ENCODE assay signal across 13 cellular contexts in genomic region chr4:99655315-99656081, GRCh38. TPM values are rescaled to one million over a fixed set of nuclear protein-coding genes. Genes with fewer than 3 reads are reported as not detected.
A peak's percentile ranks its signal among the peaks of the same experiment; 100 is the strongest.
DNase-seq lines count a peak whose midpoint lies in the region; ATAC-seq, FAIRE-seq and TF ChIP-seq lines count a peak whose summit lies in the region.
"Had no signal": no experiment of that assay in that cellular context is flagged by ENCODE, and none has a peak within 500 bp of the region (broad histone marks: within the 10 kb centered on the region; RNA-seq: fewer than 3 reads in every experiment).

No MANE protein-coding gene starts in this region.

- FAIRE-seq in keratinocyte (lab: Jason Lieb, UNC) = peak; percentile 82
- FAIRE-seq: islet of Langerhans had no signal

- no peak overlapping the region for H3K4me3 Mint-ChIP-seq in activated T-cell treated with anti-CD3 and anti-CD28 coated beads, Interleukin-2, amount 50 U/mL, for 72 hours
- H3K4me3 Mint-ChIP-seq in activated CD8-positive, alpha-beta T cell treated with anti-CD3 and anti-CD28 coated beads for 36 hours = no peak overlapping the region
- H3K4me3 Mint-ChIP-seq in Caco-2 (ENCODE audit: unreplicated experiment) = no peak overlapping the region

- DNase-seq in A172 (ENCODE audit: low spot score) = peak; percentile 38
- peak; percentile 61 for DNase-seq in NCI-H1092 (lab: John Stamatoyannopoulos, UW)
- peak; percentile 77 for DNase-seq in astrocyte of the spinal cord (ENCODE audit: low read depth, low spot score)
- peak; percentile 36 for DNase-seq in keratinocyte (ENCODE audit: low read depth, low spot score)
- no peak for DNase-seq in stimulated activated CD4-positive, alpha-beta T cell treated with anti-CD3 and anti-CD28 coated beads, Interleukin-4, amount 100 ng/mL, for 1 hour
- DNase-seq in activated T-cell treated with anti-CD3 and anti-CD28 coated beads, Interleukin-2, amount 50 U/mL, for 72 hours = no peak
- DNase-seq in activated CD8-positive, alpha-beta T cell treated with anti-CD3 and anti-CD28 coated beads for 36 hours = no peak
- DNase-seq in Caco-2 = no peak
- DNase-seq: activated CD4-positive, alpha-beta T cell treated with anti-CD3 and anti-CD28 coated beads, Interleukin-2, amount 50 U/mL, for 1 hour; spleen; substantia nigra had no signal

- peaks cover 9% of the 10 kb centered on the region for H3K27me3 Mint-ChIP-seq in activated T-cell treated with anti-CD3 and anti-CD28 coated beads, Interleukin-2, amount 50 U/mL, for 72 hours (ENCODE audit: low read depth)
- H3K27me3 Mint-ChIP-seq in activated CD8-positive, alpha-beta T cell treated with anti-CD3 and anti-CD28 coated beads for 36 hours = no peaks in the 10 kb centered on the region
- H3K27me3 Mint-ChIP-seq in Caco-2 (ENCODE audit: insufficient read depth, unreplicated experiment) = no peaks in the 10 kb centered on the region

- no peaks in the 10 kb centered on the region for H3K9me1 ChIP-seq in keratinocyte (ENCODE audit: control insufficient read depth, extremely low read depth, insufficient read depth, low read length)

- no peak overlapping the region for H3K27ac Mint-ChIP-seq in activated T-cell treated with anti-CD3 and anti-CD28 coated beads, Interleukin-2, amount 50 U/mL, for 72 hours
- no peak overlapping the region for H3K27ac Mint-ChIP-seq in activated CD8-positive, alpha-beta T cell treated with anti-CD3 and anti-CD28 coated beads for 36 hours
- H3K27ac Mint-ChIP-seq in Caco-2 (ENCODE audit: unreplicated experiment) = no peak overlapping the region

- H3K79me2 ChIP-seq in keratinocyte (ENCODE audit: control insufficient read depth, insufficient read depth, low read length) = no peaks in the 10 kb centered on the region

- H3K36me3 Mint-ChIP-seq in activated T-cell treated with anti-CD3 and anti-CD28 coated beads, Interleukin-2, amount 50 U/mL, for 72 hours (ENCODE audit: insufficient read depth in 2 of 2) = no peaks in the 10 kb centered on the region
- no peaks in the 10 kb centered on the region for H3K36me3 Mint-ChIP-seq in activated CD8-positive, alpha-beta T cell treated with anti-CD3 and anti-CD28 coated beads for 36 hours (ENCODE audit: low read depth)
- no peaks in the 10 kb centered on the region for H3K36me3 Mint-ChIP-seq in Caco-2 (ENCODE audit: insufficient read depth, unreplicated experiment)

- in situ Hi-C loops in astrocyte of the spinal cord (cut with HindIII; ENCODE audit: low sequenced_read_pairs) = no loop called here

- H3K9me3 Mint-ChIP-seq in activated T-cell treated with anti-CD3 and anti-CD28 coated beads, Interleukin-2, amount 50 U/mL, for 72 hours = no peaks in the 10 kb centered on the region
- no peaks in the 10 kb centered on the region for H3K9me3 Mint-ChIP-seq in activated CD8-positive, alpha-beta T cell treated with anti-CD3 and anti-CD28 coated beads for 36 hours
- no peaks in the 10 kb centered on the region for H3K9me3 Mint-ChIP-seq in Caco-2 (ENCODE audit: unreplicated experiment)

- H3K9ac ChIP-seq in keratinocyte (ENCODE audit: control insufficient read depth, extremely low read depth, insufficient read depth, low read length) = no peak overlapping the region

- no peak for ATAC-seq in activated T-cell treated with anti-CD3 and anti-CD28 coated beads, Interleukin-2, amount 50 U/mL, for 72 hours (replicated peaks in 1 of 2)
- no peak for ATAC-seq in activated CD8-positive, alpha-beta T cell treated with anti-CD3 and anti-CD28 coated beads for 36 hours

- peak overlapping the region; percentile 1 for H3K4me2 ChIP-seq in keratinocyte (ENCODE audit: control insufficient read depth, extremely low read depth, insufficient read depth, low read depth, low read length)

- H3K27ac ChIP-seq in keratinocyte (ENCODE audit: control insufficient read depth, insufficient read depth, low read length) = no peak overlapping the region
- H3K27ac ChIP-seq: spleen had no signal

- CTCF ChIA-PET in activated CD8-positive, alpha-beta T cell treated with anti-CD3 and anti-CD28 coated beads for 36 hours (lab: Charles Lee) = no interaction called here
- CTCF ChIA-PET in Caco-2 (lab: Charles Lee) = no interaction called here

- TF ChIP-seq CTCF in astrocyte of the spinal cord (IDR thresholded peaks at IDR 0.05; ENCODE audit: low read depth, low read length) = no peak
- TF ChIP-seq CTCF in keratinocyte (optimal IDR thresholded peaks at IDR 0.05 in 1 of 3, IDR thresholded peaks at IDR 0.05 in 1 of 3, conservative IDR thresholded peaks at IDR 0.05 in 1 of 3; ENCODE audit: extremely low read depth in 1 of 3, insufficient read depth in 2 of 3, low read length in 3 of 3) = no peak
- TF ChIP-seq CTCF in activated CD8-positive, alpha-beta T cell treated with anti-CD3 and anti-CD28 coated beads for 36 hours (IDR thresholded peaks at IDR 0.05) = no peak
- no peak for TF ChIP-seq CTCF in Caco-2 (IDR thresholded peaks at IDR 0.05; ENCODE audit: insufficient read depth in 1 of 2, low read depth in 1 of 2, low read length in 1 of 2, severe bottlenecking in 1 of 2, unreplicated experiment in 1 of 2)

- H4K20me1 ChIP-seq in keratinocyte (ENCODE audit: control insufficient read depth, extremely low read depth, insufficient read depth, low read length) = no peaks in the 10 kb centered on the region

- H2AFZ ChIP-seq in keratinocyte (ENCODE audit: control insufficient read depth, low read length) = no peak overlapping the region

- H3K36me3 ChIP-seq in keratinocyte (ENCODE audit: control insufficient read depth in 2 of 2, extremely low read depth in 1 of 2, insufficient read depth in 2 of 2, low read length in 2 of 2) (no peaks in the 10 kb centered on the region), Caco-2 (ENCODE audit: control insufficient read depth, insufficient read depth, low read length) (no peaks in the 10 kb centered on the region)
- H3K36me3 ChIP-seq: spleen had no signal

- intact Hi-C loops in activated CD8-positive, alpha-beta T cell treated with anti-CD3 and anti-CD28 coated beads for 36 hours (cut with micrococcal nuclease) = no loop called here
- intact Hi-C loops in Caco-2 (cut with micrococcal nuclease; ENCODE audit: unreplicated experiment) = no loop called here

- BruUV-seq in Caco-2 (replicated peaks; lab: Mats Ljungman, UMichigan) = no TSS peak

- no peaks in the 10 kb centered on the region for H3K4me1 Mint-ChIP-seq in activated T-cell treated with anti-CD3 and anti-CD28 coated beads, Interleukin-2, amount 50 U/mL, for 72 hours (ENCODE audit: low read depth)
- H3K4me1 Mint-ChIP-seq in activated CD8-positive, alpha-beta T cell treated with anti-CD3 and anti-CD28 coated beads for 36 hours (ENCODE audit: low read depth) = no peaks in the 10 kb centered on the region
- H3K4me1 Mint-ChIP-seq in Caco-2 (ENCODE audit: low read depth, unreplicated experiment) = no peaks in the 10 kb centered on the region

- H3K4me3 ChIP-seq in astrocyte of the spinal cord (ENCODE audit: low read depth, low read length) (no peak overlapping the region), keratinocyte (ENCODE audit: control insufficient read depth in 2 of 3, extremely low read depth in 1 of 3, insufficient read depth in 2 of 3, low read depth in 1 of 3, low read length in 3 of 3) (no peak overlapping the region), Caco-2 (ENCODE audit: low read depth, low read length) (no peak overlapping the region)
- H3K4me3 ChIP-seq: spleen had no signal

- H3K4me1 ChIP-seq in keratinocyte (ENCODE audit: control insufficient read depth, extremely low read depth, insufficient read depth, low read length) (peaks cover 18% of the 10 kb centered on the region), Caco-2 (no peaks in the 10 kb centered on the region)
- H3K4me1 ChIP-seq: spleen had no signal

- H3K9me3 ChIP-seq in keratinocyte (ENCODE audit: control insufficient read depth, low read depth, low read length) (no peaks in the 10 kb centered on the region), Caco-2 (no peaks in the 10 kb centered on the region)

- POLR2A ChIA-PET in activated CD8-positive, alpha-beta T cell treated with anti-CD3 and anti-CD28 coated beads for 36 hours (lab: Charles Lee) = no interaction called here
- POLR2A ChIA-PET in Caco-2 (lab: Charles Lee) = no interaction called here

- dilution Hi-C loops in keratinocyte (cut with MboI; ENCODE audit: extremely low pct_ligation_motif_present, low sequenced_read_pairs) = no loop called here

- H3K27me3 ChIP-seq in keratinocyte (ENCODE audit: control insufficient read depth, extremely low read depth, insufficient read depth, low read length) (peaks cover 27% of the 10 kb centered on the region), Caco-2 (replicated peaks; ENCODE audit: control insufficient read depth, insufficient read depth, low read length) (no peaks in the 10 kb centered on the region)
- H3K27me3 ChIP-seq: spleen had no signal

RNA-seq across cellular contexts. Expression of gene C4orf54, which starts 2.1 kb away (rescaled TPM):
- total RNA-seq in A172 (2014; rRNA removed; shearing (Covaris generic)) = 0.29 TPM in 1 of 2 replicates, not detected in the other
- polyA plus RNA-seq in keratinocyte = 0.01 to 0.03 TPM in 2 of 3 replicates, not detected in the other
- not detected for polyA plus RNA-seq in keratinocyte (2011; ENCODE audit: low read depth)
- polyA plus RNA-seq in keratinocyte (2011; cell fraction: cytosol; rRNA removed) = 0.01 TPM in 1 of 2 replicates, not detected in the other
- polyA plus RNA-seq in keratinocyte (2011; cell fraction: nucleus; rRNA removed) = 0.04 and 0.08 TPM in 2 replicates
- polyA plus RNA-seq in keratinocyte (2012; ENCODE audit: low replicate concordance) = 0.01 TPM in 1 of 2 replicates, not detected in the other
- polyA minus RNA-seq in keratinocyte = 0.06 to 0.26 TPM in 2 of 3 replicates, not detected in the other
- not detected for polyA minus RNA-seq in keratinocyte (2011; cell fraction: cytosol; rRNA and poly(A)+ RNA removed)
- polyA minus RNA-seq in keratinocyte (2011; cell fraction: nucleus; rRNA and poly(A)+ RNA removed) = 0.08 and 0.11 TPM in 2 replicates
- not detected for total RNA-seq in activated T-cell treated with anti-CD3 and anti-CD28 coated beads, Interleukin-2, amount 50 U/mL, for 72 hours
- total RNA-seq in activated CD8-positive, alpha-beta T cell treated with anti-CD3 and anti-CD28 coated beads for 36 hours = not detected
- not detected in 2 replicates for total RNA-seq in Caco-2 (2022)
- total RNA-seq: HT-29 had no signal

Comparison
In these comparisons a context has a peak if more than half of its experiments do, and no peak if none do; other contexts are left out.
1. DNase-seq: peak in A172 (single experiment), NCI-H1092 (single experiment), astrocyte of the spinal cord (single experiment) and keratinocyte (single experiment); none in stimulated activated CD4-positive, alpha-beta T cell treated with anti-CD3 and anti-CD28 coated beads, Interleukin-4, amount 100 ng/mL, for 1 hour (single experiment), activated T-cell treated with anti-CD3 and anti-CD28 coated beads, Interleukin-2, amount 50 U/mL, for 72 hours (0 of 2), activated CD8-positive, alpha-beta T cell treated with anti-CD3 and anti-CD28 coated beads for 36 hours (single experiment) and Caco-2 (0 of 2).